8 cellular contexts compared by ENCODE assay signal in genomic region chr1:209827384-209828261, GRCh38. TPM values are rescaled to one million over a fixed set of nuclear protein-coding genes. Genes with fewer than 3 reads are reported as not detected.
DNase-seq lines count a peak whose midpoint lies in the region; ATAC-seq and TF ChIP-seq lines count a peak whose summit lies in the region.

UTP25 (plus strand) TSS chr1:209827972; CDS start chr1:209828064, 92 bp downstream.

- intact Hi-C loops in activated T-helper 1 cell treated with anti-CD3 and anti-CD28 coated beads, Interleukin-12 subunit alpha, Interleukin-12 subunit beta, Interleukin-2, Interleukin-4 antibody, amounts not matched to agents 30 ng/mL and 10 ng/mL and 1 ng/mL, durations not matched to agents 14 hours and 24 hours and 36 hours (cut with micrococcal nuclease), result loop anchor here (1.0 to 2.0 kb wide), 6 partner anchors 43 to 505 kb away; partner anchors contain the start of genes C1orf74 and TRAF3IP3

- H3F3A ChIP-seq in GM23338 (replicated peaks; ENCODE audit: low read depth), result no peaks in the 10 kb centered on the region

- no peaks in the 10 kb centered on the region for H3K9me2 ChIP-seq in GM23338 (ENCODE audit: insufficient read depth)

- H4K20me1 ChIP-seq in GM23338 (replicated peaks; ENCODE audit: insufficient read depth), result peaks cover 7% of the 10 kb centered on the region

- DNase-seq in EL (peak; percentile 96), GM23338 (ENCODE audit: low spot score) (peak; percentile 98), LHCN-M2 (ENCODE audit: low read depth) (peak; percentile 96), RPMI7951 (ENCODE audit: low read depth) (peak; percentile 95), fibroblast of mammary gland (ENCODE audit: low read depth) (peak; percentile 98)
- DNase-seq in activated T-helper 1 cell treated with anti-CD3 and anti-CD28 coated beads, Interleukin-12 subunit alpha, Interleukin-12 subunit beta, Interleukin-2, Interleukin-4 antibody, amounts not matched to agents 30 ng/mL and 10 ng/mL and 1 ng/mL, durations not matched to agents 14 hours and 24 hours and 36 hours (ENCODE audit: low spot score), result peak; percentile 89
- DNase-seq in naive thymus-derived CD8-positive, alpha-beta T cell, result peak; percentile 71 to 95 (median 92)
- DNase-seq in stimulated activated naive CD4-positive, alpha-beta T cell (lab: John Stamatoyannopoulos, UW), result peak; percentile 87 to 93 (median 90)

- peak within 1 kb of the TSS; percentile 96 for H2AFZ ChIP-seq in GM23338

- peak within 1 kb of the TSS; percentile 88 for H3K4me2 ChIP-seq in GM23338

- no peaks in the 10 kb centered on the region; the same call in 2 of the 3 replicates for H3K9me3 Mint-ChIP-seq in GM23338
- no peaks in the 10 kb centered on the region for H3K9me3 Mint-ChIP-seq in activated T-helper 1 cell treated with anti-CD3 and anti-CD28 coated beads, Interleukin-12 subunit alpha, Interleukin-12 subunit beta, Interleukin-2, Interleukin-4 antibody, amounts not matched to agents 30 ng/mL and 10 ng/mL and 1 ng/mL, durations not matched to agents 14 hours and 24 hours and 36 hours
- H3K9me3 Mint-ChIP-seq in naive thymus-derived CD8-positive, alpha-beta T cell, result no peaks in the 10 kb centered on the region

- H3K27me3 ChIP-seq in GM23338 (ENCODE audit: insufficient read depth), result no peaks in the 10 kb centered on the region

- peak within 1 kb of the TSS; percentile 93 for H3K27ac Mint-ChIP-seq in GM23338
- peak within 1 kb of the TSS; percentile 90 for H3K27ac Mint-ChIP-seq in activated T-helper 1 cell treated with anti-CD3 and anti-CD28 coated beads, Interleukin-12 subunit alpha, Interleukin-12 subunit beta, Interleukin-2, Interleukin-4 antibody, amounts not matched to agents 30 ng/mL and 10 ng/mL and 1 ng/mL, durations not matched to agents 14 hours and 24 hours and 36 hours
- H3K27ac Mint-ChIP-seq in naive thymus-derived CD8-positive, alpha-beta T cell, result peak within 1 kb of the TSS; percentile 60 to 98 (median 92)

- H3K4me3 Mint-ChIP-seq in GM23338, result peak within 1 kb of the TSS; percentile 84
- H3K4me3 Mint-ChIP-seq in activated T-helper 1 cell treated with anti-CD3 and anti-CD28 coated beads, Interleukin-12 subunit alpha, Interleukin-12 subunit beta, Interleukin-2, Interleukin-4 antibody, amounts not matched to agents 30 ng/mL and 10 ng/mL and 1 ng/mL, durations not matched to agents 14 hours and 24 hours and 36 hours, result peak within 1 kb of the TSS; percentile 93
- H3K4me3 Mint-ChIP-seq in naive thymus-derived CD8-positive, alpha-beta T cell, result peak within 1 kb of the TSS; percentile 81 to 98 (median 96)

- peaks cover 2% of the 10 kb centered on the region for H3K27me3 Mint-ChIP-seq in GM23338 (ENCODE audit: insufficient read depth, low read depth, poor library complexity)
- peaks cover 9% of the 10 kb centered on the region for H3K27me3 Mint-ChIP-seq in activated T-helper 1 cell treated with anti-CD3 and anti-CD28 coated beads, Interleukin-12 subunit alpha, Interleukin-12 subunit beta, Interleukin-2, Interleukin-4 antibody, amounts not matched to agents 30 ng/mL and 10 ng/mL and 1 ng/mL, durations not matched to agents 14 hours and 24 hours and 36 hours (ENCODE audit: insufficient read depth)
- H3K27me3 Mint-ChIP-seq in naive thymus-derived CD8-positive, alpha-beta T cell, result peaks cover 4 to 7% (median 5%) of the 10 kb centered on the region in 5 donors

- H3K79me2 ChIP-seq in GM23338 (replicated peaks; ENCODE audit: insufficient read depth), result peaks cover 22% of the 10 kb centered on the region

- H3K27ac ChIP-seq in GM23338 (ENCODE audit: low read depth), result no peak within 1 kb of the TSS

- peaks cover 4% of the 10 kb centered on the region; the same call in 1 of the 2 replicates for H3K4me1 ChIP-seq in GM23338 (ENCODE audit: insufficient read depth)

- H3K4me1 Mint-ChIP-seq in GM23338, result peaks cover 5% of the 10 kb centered on the region
- H3K4me1 Mint-ChIP-seq in activated T-helper 1 cell treated with anti-CD3 and anti-CD28 coated beads, Interleukin-12 subunit alpha, Interleukin-12 subunit beta, Interleukin-2, Interleukin-4 antibody, amounts not matched to agents 30 ng/mL and 10 ng/mL and 1 ng/mL, durations not matched to agents 14 hours and 24 hours and 36 hours (ENCODE audit: low read depth), result peaks cover 51% of the 10 kb centered on the region
- peaks cover 19 to 54% (median 48%) of the 10 kb centered on the region in 4 donors for H3K4me1 Mint-ChIP-seq in naive thymus-derived CD8-positive, alpha-beta T cell

- H3K4me3 ChIP-seq in GM23338 (peak within 1 kb of the TSS; percentile 79), fibroblast of mammary gland (ENCODE audit: control insufficient read depth, low read depth, low read length) (peak within 1 kb of the TSS; percentile 76)

- ATAC-seq in GM23338, result peak; percentile 88
- ATAC-seq in naive thymus-derived CD8-positive, alpha-beta T cell, result peak; percentile 88 to 90

- peaks cover 18% of the 10 kb centered on the region for H3K36me3 Mint-ChIP-seq in GM23338 (ENCODE audit: low read depth)
- H3K36me3 Mint-ChIP-seq in activated T-helper 1 cell treated with anti-CD3 and anti-CD28 coated beads, Interleukin-12 subunit alpha, Interleukin-12 subunit beta, Interleukin-2, Interleukin-4 antibody, amounts not matched to agents 30 ng/mL and 10 ng/mL and 1 ng/mL, durations not matched to agents 14 hours and 24 hours and 36 hours (ENCODE audit: low read depth), result peaks cover 25% of the 10 kb centered on the region
- peaks cover 1 to 33% (median 8%) of the 10 kb centered on the region in 3 donors for H3K36me3 Mint-ChIP-seq in naive thymus-derived CD8-positive, alpha-beta T cell

- peak; percentile 58 to 67 for TF ChIP-seq CTCF in GM23338 (conservative IDR thresholded peaks at IDR 0.05; ENCODE audit: low read depth in 2 of 2)
- peak; percentile 67 for TF ChIP-seq CTCF in fibroblast of mammary gland (conservative IDR thresholded peaks at IDR 0.05; ENCODE audit: control insufficient read depth, insufficient read depth, low read depth, low read length)

- POLR2A ChIA-PET in naive thymus-derived CD8-positive, alpha-beta T cell (lab: Charles Lee), result interaction anchor here (0.8 to 2.2 kb wide), 9 partner anchors 21 to 501 kb away, joined by 3 to 10 read pairs (median 5); partner anchors contain the start of genes C1orf74, HHAT and TRAF3IP3

- peaks cover 17% of the 10 kb centered on the region for H3K36me3 ChIP-seq in GM23338 (ENCODE audit: insufficient read depth)

TF ChIP-seq in GM23338, 12 proteins besides CTCF, POLR2A, EP300 and RAD21:
- TF ChIP-seq EZH2phosphoT487 (IDR thresholded peaks at IDR 0.05; ENCODE audit: unreplicated experiment) (no peak), POLR2AphosphoS5 (IDR thresholded peaks at IDR 0.05; ENCODE audit: low read depth) (peak; percentile 88), ETS1 (IDR thresholded peaks at IDR 0.05) (peak; percentile 88), CREB1 (CRISPR knock-in tag; IDR thresholded peaks at IDR 0.05; ENCODE audit: low read depth) (0 out of 2 replicates have a peak, but pooled peaks have one; percentile 39), NANOG (IDR thresholded peaks at IDR 0.05; ENCODE audit: borderline replicate concordance) (no peak)
TF ChIP-seq in GM23338: peak in this region for 3.

RNA-seq across cellular contexts. Expression of gene UTP25, which starts in this region (rescaled TPM):
- total RNA-seq in GM23338 (2014; rRNA removed; shearing (Covaris generic)), result 6.8 and 8.9 TPM in 2 replicates
- polyA plus RNA-seq in GM23338 (2016; fragmentation: Nextera tagmentation; extraction: Ambion mirVana), result 2.6 and 3.6 TPM in 2 replicates
- 8.1 and 9.5 TPM in 2 replicates for total RNA-seq in LHCN-M2 (2014; rRNA removed)
- polyA plus RNA-seq in LHCN-M2 (2012), result 5.6 TPM
- 5.3 and 7.0 TPM in 2 replicates for total RNA-seq in RPMI7951 (2014; rRNA removed; shearing (Covaris generic))
- 17.7 and 18.3 TPM in 2 replicates for total RNA-seq in activated T-helper 1 cell treated with anti-CD3 and anti-CD28 coated beads, Interleukin-12 subunit alpha, Interleukin-12 subunit beta, Interleukin-2, Interleukin-4 antibody, amounts not matched to agents 30 ng/mL and 10 ng/mL and 1 ng/mL, durations not matched to agents 14 hours and 24 hours and 36 hours
- 10 to 100 TPM; 15.2 to 15.6 TPM for total RNA-seq in naive thymus-derived CD8-positive, alpha-beta T cell
- 1 to 10 TPM; 3.0 to 5.6 (median 3.1) TPM for polyA plus RNA-seq in naive thymus-derived CD8-positive, alpha-beta T cell
